ENCODE assay signal across 1 cellular context in genomic region chr2:195369217-195369587, GRCh38.
TF ChIP-seq lines count a peak whose summit lies in the region.

No MANE protein-coding gene starts in this region.

TF ChIP-seq in K562, 482 proteins besides CTCF, POLR2A, EP300 and RAD21 (continued from another document and continues in another):
- no peak for TF ChIP-seq BRF2 (IDR thresholded peaks at IDR 0.05; ENCODE audit: borderline replicate concordance, insufficient read depth, insufficient read length)
- TF ChIP-seq ZNF311 (CRISPR knock-in tag; IDR thresholded peaks at IDR 0.05): peak; percentile 96
- no peak for TF ChIP-seq MITF (IDR thresholded peaks at IDR 0.05)
- TF ChIP-seq GTF2A2 (tag; IDR thresholded peaks at IDR 0.05): peak; percentile 93
- TF ChIP-seq HOMEZ (CRISPR knock-in tag; IDR thresholded peaks at IDR 0.05): no peak
- TF ChIP-seq ZFPM2 (CRISPR knock-in tag; IDR thresholded peaks at IDR 0.05): peak; percentile 81; the same call in 1 of the 2 replicates
- peak; percentile 95 for TF ChIP-seq ZNF668 (CRISPR knock-in tag; IDR thresholded peaks at IDR 0.05)
- peak in 1 of 2 experiments; percentile 93; a peak in 2 of 4 replicates for TF ChIP-seq ZNF639 (CRISPR knock-in tag; conservative IDR thresholded peaks at IDR 0.05 in 1 of 2, IDR thresholded peaks at IDR 0.05 in 1 of 2)
- peak; percentile 94 for TF ChIP-seq ZNF583 (CRISPR knock-in tag; IDR thresholded peaks at IDR 0.05)
- TF ChIP-seq CBX8 (IDR thresholded peaks at IDR 0.05; ENCODE audit: borderline replicate concordance, extremely low read depth, low read depth, low read length, poor library complexity, severe bottlenecking): no peak
- TF ChIP-seq NUFIP1 (IDR thresholded peaks at IDR 0.05; ENCODE audit: partially characterized antibody): peak; percentile 60
- no peak for TF ChIP-seq POLR2AphosphoS2 (IDR thresholded peaks at IDR 0.05; ENCODE audit: low read length)
- no peak for TF ChIP-seq MEIS2 (IDR thresholded peaks at IDR 0.05; ENCODE audit: partially characterized antibody)
- TF ChIP-seq NR2C1 (IDR thresholded peaks at IDR 0.05): no peak; the same call in 1 of the 2 replicates
- peak; percentile 87 for TF ChIP-seq NR2C1 (tag; IDR thresholded peaks at IDR 0.05)
- TF ChIP-seq TEAD1 (CRISPR knock-in tag; IDR thresholded peaks at IDR 0.05): peak in 1 of 2 experiments; percentile 81; a peak in 2 of 4 replicates
- peak in 1 of 3 experiments; percentile 53 for TF ChIP-seq YY1 (IDR thresholded peaks at IDR 0.05; ENCODE audit: borderline replicate concordance in 1 of 3, control insufficient read depth in 1 of 3, extremely low read depth in 1 of 3, insufficient read depth in 3 of 3, insufficient read length in 1 of 3, insufficient replicate concordance in 2 of 3, low read depth in 1 of 3, low read length in 2 of 3)
- TF ChIP-seq KLF6 (CRISPR knock-in tag; IDR thresholded peaks at IDR 0.05; ENCODE audit: borderline replicate concordance): peak; percentile 93
- no peak for TF ChIP-seq RAD51 (IDR thresholded peaks at IDR 0.05; ENCODE audit: borderline replicate concordance, low read depth)
- no peak for TF ChIP-seq LCOR (CRISPR knock-in tag; IDR thresholded peaks at IDR 0.05)
- TF ChIP-seq SAFB (IDR thresholded peaks at IDR 0.05; ENCODE audit: borderline replicate concordance, low read depth, low read length): no peak
- TF ChIP-seq ZNF699 (CRISPR knock-in tag; IDR thresholded peaks at IDR 0.05; ENCODE audit: insufficient replicate concordance): no peak
- no peak for TF ChIP-seq ZNF121 (CRISPR knock-in tag; conservative IDR thresholded peaks at IDR 0.05)
- no peak for TF ChIP-seq CBX3 (IDR thresholded peaks at IDR 0.05; ENCODE audit: borderline replicate concordance in 1 of 2, low read length in 2 of 2)
- TF ChIP-seq ZNF232 (CRISPR knock-in tag; IDR thresholded peaks at IDR 0.05): no peak
- TF ChIP-seq KLF16 (IDR thresholded peaks at IDR 0.05): no peak
- TF ChIP-seq BCOR (IDR thresholded peaks at IDR 0.05): no peak
- TF ChIP-seq MAX (CRISPR knock-in tag; IDR thresholded peaks at IDR 0.05): no peak
- TF ChIP-seq CREB5 (CRISPR knock-in tag; IDR thresholded peaks at IDR 0.05): peak; percentile 54; the same call in 1 of the 2 replicates
- TF ChIP-seq CBX1 (IDR thresholded peaks at IDR 0.05; ENCODE audit: low read depth): no peak
- TF ChIP-seq THRA (IDR thresholded peaks at IDR 0.05): no peak
- no peak for TF ChIP-seq ZKSCAN1 (IDR thresholded peaks at IDR 0.05; ENCODE audit: low read depth, low read length)
- no peak for TF ChIP-seq SMAD2 (IDR thresholded peaks at IDR 0.05; ENCODE audit: low read depth, low read length)
- TF ChIP-seq RBM39 (optimal IDR thresholded peaks at IDR 0.05; ENCODE audit: low read depth, low read length): no peak
- TF ChIP-seq KDM5B (IDR thresholded peaks at IDR 0.05; ENCODE audit: insufficient replicate concordance, low read depth, low read length): no peak
- TF ChIP-seq HOXB6 (CRISPR knock-in tag; IDR thresholded peaks at IDR 0.05; ENCODE audit: borderline replicate concordance): no peak
- TF ChIP-seq ZNF586 (CRISPR knock-in tag; conservative IDR thresholded peaks at IDR 0.05): peak; percentile 92
- TF ChIP-seq PCBP1 (IDR thresholded peaks at IDR 0.05; ENCODE audit: low read depth, low read length, poor library complexity, severe bottlenecking): no peak
- peak; percentile 84 for TF ChIP-seq BCL6 (CRISPR knock-in tag; IDR thresholded peaks at IDR 0.05)
- no peak for TF ChIP-seq NFYB (IDR thresholded peaks at IDR 0.05; ENCODE audit: extremely low read depth, insufficient read length)
- TF ChIP-seq E2F3 (CRISPR knock-in tag; IDR thresholded peaks at IDR 0.05): peak; percentile 92
- peak in 1 of 3 experiments; percentile 83; a peak in 2 of 6 replicates for TF ChIP-seq ZBTB11 (CRISPR knock-in tag; IDR thresholded peaks at IDR 0.05)
- no peak for TF ChIP-seq SRSF1 (IDR thresholded peaks at IDR 0.05; ENCODE audit: low read depth, low read length)
- no peak for TF ChIP-seq SIN3A (IDR thresholded peaks at IDR 0.05; ENCODE audit: borderline replicate concordance in 2 of 2, control insufficient read depth in 1 of 2, low read depth in 2 of 2, low read length in 2 of 2)
- TF ChIP-seq ZFP36 (IDR thresholded peaks at IDR 0.05; ENCODE audit: low read depth, low read length, partially characterized antibody): no peak
- no peak for TF ChIP-seq BRD4 (IDR thresholded peaks at IDR 0.05)
- TF ChIP-seq GABPA (tag; conservative IDR thresholded peaks at IDR 0.05; ENCODE audit: low read depth): no peak; the same call in 1 of the 2 replicates
- peak; percentile 82; the same call in 1 of the 2 replicates for TF ChIP-seq TCFL5 (CRISPR knock-in tag; conservative IDR thresholded peaks at IDR 0.05)
- TF ChIP-seq ZFP30 (CRISPR knock-in tag; IDR thresholded peaks at IDR 0.05; ENCODE audit: borderline replicate concordance): no peak
- no peak for TF ChIP-seq ZC3H11A (IDR thresholded peaks at IDR 0.05; ENCODE audit: low read depth, low read length)
- peak; percentile 74; the same call in 1 of the 2 replicates for TF ChIP-seq ELK3 (CRISPR knock-in tag; IDR thresholded peaks at IDR 0.05)
- no peak for TF ChIP-seq PCBP2 (IDR thresholded peaks at IDR 0.05; ENCODE audit: low read depth, low read length, poor library complexity, severe bottlenecking)
- TF ChIP-seq ZFP1 (CRISPR knock-in tag; IDR thresholded peaks at IDR 0.05): peak; percentile 60; the same call in 1 of the 2 replicates
